In genomic region chr4:8585186-8585585, GRCh38 we compare ENCODE assay signal across 19 cellular contexts. TPM values are rescaled to one million over a fixed set of nuclear protein-coding genes. Genes with fewer than 3 reads are reported as not detected.
A peak's percentile ranks its signal among the peaks of the same experiment; 100 is the strongest.
DNase-seq lines count a peak whose midpoint lies in the region; ATAC-seq and TF ChIP-seq lines count a peak whose summit lies in the region.
"Had no signal": no experiment of that assay in that cellular context is flagged by ENCODE, and none has a peak within 500 bp of the region (broad histone marks: within the 10 kb centered on the region; RNA-seq: fewer than 3 reads in every experiment).

No MANE protein-coding gene starts in this region.

- H3K4me1 Mint-ChIP-seq in progenitor cell of endocrine pancreas (ENCODE audit: low read depth): no peaks in the 10 kb centered on the region
- H3K4me1 Mint-ChIP-seq in activated naive CD8-positive, alpha-beta T cell treated with anti-CD3 and anti-CD28 coated beads for 36 hours: no peaks in the 10 kb centered on the region
- no peaks in the 10 kb centered on the region for H3K4me1 Mint-ChIP-seq in activated CD4-positive, alpha-beta T cell treated with anti-CD3 and anti-CD28 coated beads, Interleukin-2, amount 10 ng/mL, durations not matched to agents 24 days and 14 days
- H3K4me1 Mint-ChIP-seq: CD4-positive, alpha-beta memory T cell had no signal

- H3K27ac ChIP-seq in heart right ventricle: no peak overlapping the region

- ATAC-seq in heart right ventricle: no peak
- ATAC-seq: effector memory CD8-positive, alpha-beta T cell; left ventricle myocardium superior had no signal

- H3K36me3 Mint-ChIP-seq in progenitor cell of endocrine pancreas (ENCODE audit: insufficient read depth): no peaks in the 10 kb centered on the region
- H3K36me3 Mint-ChIP-seq in activated naive CD8-positive, alpha-beta T cell treated with anti-CD3 and anti-CD28 coated beads for 36 hours: no peaks in the 10 kb centered on the region
- H3K36me3 Mint-ChIP-seq in activated CD4-positive, alpha-beta T cell treated with anti-CD3 and anti-CD28 coated beads, Interleukin-2, amount 10 ng/mL, durations not matched to agents 24 days and 14 days (ENCODE audit: low read depth): no peaks in the 10 kb centered on the region
- H3K36me3 Mint-ChIP-seq: activated CD4-positive, alpha-beta memory T cell treated with anti-CD3 and anti-CD28 coated beads for 36 hours; CD4-positive, alpha-beta memory T cell had no signal

- H3K27me3 Mint-ChIP-seq in progenitor cell of endocrine pancreas: peaks cover 34% of the 10 kb centered on the region
- H3K27me3 Mint-ChIP-seq in activated naive CD8-positive, alpha-beta T cell treated with anti-CD3 and anti-CD28 coated beads for 36 hours: peaks cover under 1% of the 10 kb centered on the region
- H3K27me3 Mint-ChIP-seq in activated CD4-positive, alpha-beta T cell treated with anti-CD3 and anti-CD28 coated beads, Interleukin-2, amount 10 ng/mL, durations not matched to agents 24 days and 14 days: no peaks in the 10 kb centered on the region

- intact Hi-C loops in activated CD4-positive, alpha-beta T cell treated with anti-CD3 and anti-CD28 coated beads, Interleukin-2, amount 10 ng/mL, durations not matched to agents 24 days and 14 days (cut with micrococcal nuclease): no loop called here
- intact Hi-C loops in heart right ventricle (cut with DNase I): no loop called here

- TF ChIP-seq CTCF in GM12874 (IDR thresholded peaks at IDR 0.05; ENCODE audit: insufficient read depth, low read depth, low read length): peak; percentile 23; the same call in 1 of the 2 replicates
- TF ChIP-seq CTCF in fibroblast of villous mesenchyme (IDR thresholded peaks at IDR 0.05; ENCODE audit: insufficient read depth, low read depth, low read length): peak; percentile 11
- TF ChIP-seq CTCF in progenitor cell of endocrine pancreas (IDR thresholded peaks at IDR 0.05; ENCODE audit: unreplicated experiment): peak; percentile 58
- TF ChIP-seq CTCF in heart right ventricle (IDR thresholded peaks at IDR 0.05): no peak

- H3K27ac Mint-ChIP-seq in progenitor cell of endocrine pancreas: no peak overlapping the region
- H3K27ac Mint-ChIP-seq in activated naive CD8-positive, alpha-beta T cell treated with anti-CD3 and anti-CD28 coated beads for 36 hours: no peak overlapping the region
- no peak overlapping the region for H3K27ac Mint-ChIP-seq in activated CD4-positive, alpha-beta T cell treated with anti-CD3 and anti-CD28 coated beads, Interleukin-2, amount 10 ng/mL, durations not matched to agents 24 days and 14 days
- H3K27ac Mint-ChIP-seq: activated CD4-positive, alpha-beta memory T cell treated with anti-CD3 and anti-CD28 coated beads for 36 hours; activated T-helper 2 cell treated with anti-CD3 and anti-CD28 coated beads, Interferon-gamma antibody, Interleukin-2, Interleukin-4, amounts not matched to agents 10 μg/mL and 5 μg/mL and 100 μg/mL, durations not matched to agents 14 hours and 24 hours and 36 hours; CD4-positive, alpha-beta memory T cell; effector memory CD8-positive, alpha-beta T cell had no signal

- peaks cover 17 to 100% (median 88%) of the 10 kb centered on the region in 7 donors for H3K27me3 ChIP-seq in heart right ventricle

- H3K4me3 ChIP-seq in fibroblast of villous mesenchyme (ENCODE audit: low read depth, low read length) (no peak overlapping the region), heart right ventricle (no peak overlapping the region)
- H3K4me3 ChIP-seq: smooth muscle cell had no signal

- DNase-seq in NCI-H69 (lab: John Stamatoyannopoulos, UW) (peak; percentile 14), fibroblast of villous mesenchyme (ENCODE audit: low read depth) (no peak), progenitor cell of endocrine pancreas (ENCODE audit: low spot score, unreplicated experiment) (no peak), heart right ventricle (no peak)
- DNase-seq in activated naive CD8-positive, alpha-beta T cell treated with anti-CD3 and anti-CD28 coated beads for 36 hours: no peak
- no peak for DNase-seq in activated CD4-positive, alpha-beta T cell treated with anti-CD3 and anti-CD28 coated beads, Interleukin-2, amount 10 ng/mL, durations not matched to agents 24 days and 14 days
- no peak for DNase-seq in activated CD4-positive, alpha-beta T cell treated with anti-CD3 and anti-CD28 coated beads, Interleukin-2, amount 50 U/mL, for 4 hours
- DNase-seq: activated CD4-positive, alpha-beta memory T cell treated with anti-CD3 and anti-CD28 coated beads for 36 hours; CD4-positive, alpha-beta memory T cell; effector memory CD8-positive, alpha-beta T cell; left ventricle myocardium superior; NCI-H1694; NCI-H526 treated with DMSO at 0.1 percent for 48 hours; SHP77 treated with DMSO at 0.1 percent for 48 hours; T1000 had no signal

- H3K4me3 Mint-ChIP-seq in progenitor cell of endocrine pancreas (ENCODE audit: low read depth): no peak overlapping the region
- no peak overlapping the region for H3K4me3 Mint-ChIP-seq in activated naive CD8-positive, alpha-beta T cell treated with anti-CD3 and anti-CD28 coated beads for 36 hours
- H3K4me3 Mint-ChIP-seq in activated CD4-positive, alpha-beta T cell treated with anti-CD3 and anti-CD28 coated beads, Interleukin-2, amount 10 ng/mL, durations not matched to agents 24 days and 14 days: no peak overlapping the region
- H3K4me3 Mint-ChIP-seq: activated CD4-positive, alpha-beta memory T cell treated with anti-CD3 and anti-CD28 coated beads for 36 hours; CD4-positive, alpha-beta memory T cell; effector memory CD8-positive, alpha-beta T cell had no signal

- no peaks in the 10 kb centered on the region for H3K36me3 ChIP-seq in heart right ventricle

- no peaks in the 10 kb centered on the region for H3K4me1 ChIP-seq in heart right ventricle

- no peaks in the 10 kb centered on the region for H3K9me3 ChIP-seq in heart right ventricle

- WGBS in heart right ventricle, 2 donors: 40 to 53% methylated on average over 6 of the region's 6 CpGs

- H3K9me3 Mint-ChIP-seq in progenitor cell of endocrine pancreas (ENCODE audit: low read depth): no peaks in the 10 kb centered on the region
- no peaks in the 10 kb centered on the region for H3K9me3 Mint-ChIP-seq in activated naive CD8-positive, alpha-beta T cell treated with anti-CD3 and anti-CD28 coated beads for 36 hours
- no peaks in the 10 kb centered on the region for H3K9me3 Mint-ChIP-seq in activated CD4-positive, alpha-beta T cell treated with anti-CD3 and anti-CD28 coated beads, Interleukin-2, amount 10 ng/mL, durations not matched to agents 24 days and 14 days
- H3K9me3 Mint-ChIP-seq: activated CD4-positive, alpha-beta memory T cell treated with anti-CD3 and anti-CD28 coated beads for 36 hours; activated T-helper 2 cell treated with anti-CD3 and anti-CD28 coated beads, Interferon-gamma antibody, Interleukin-2, Interleukin-4, amounts not matched to agents 10 μg/mL and 5 μg/mL and 100 μg/mL, durations not matched to agents 14 hours and 24 hours and 36 hours; CD4-positive, alpha-beta memory T cell; effector memory CD8-positive, alpha-beta T cell had no signal

RNA-seq across cellular contexts. Expression of gene GPR78, which starts 5.0 kb away (rescaled TPM):
- total RNA-seq in fibroblast of villous mesenchyme: 0.97 and 2.2 TPM in 2 replicates
- total RNA-seq in progenitor cell of endocrine pancreas: 0.31 TPM in 1 of 2 replicates, not detected in the other
- total RNA-seq in activated naive CD8-positive, alpha-beta T cell treated with anti-CD3 and anti-CD28 coated beads for 36 hours: not detected
- total RNA-seq in activated CD4-positive, alpha-beta T cell treated with anti-CD3 and anti-CD28 coated beads, Interleukin-2, amount 10 ng/mL, durations not matched to agents 24 days and 14 days: not detected in 2 replicates
- total RNA-seq in heart right ventricle: under 1 TPM in 1 of 10 donors, not detected in 9; 0.12 TPM
- under 1 TPM in 1 of 2 donors, not detected in 1; 0.01 TPM for polyA plus RNA-seq in heart right ventricle
- total RNA-seq: activated CD4-positive, alpha-beta memory T cell treated with anti-CD3 and anti-CD28 coated beads for 36 hours; activated T-helper 2 cell treated with anti-CD3 and anti-CD28 coated beads, Interferon-gamma antibody, Interleukin-2, Interleukin-4, amounts not matched to agents 10 μg/mL and 5 μg/mL and 100 μg/mL, durations not matched to agents 14 hours and 24 hours and 36 hours; CD4-positive, alpha-beta memory T cell; left ventricle myocardium superior; smooth muscle cell had no signal
- polyA plus RNA-seq: CD4-positive, alpha-beta memory T cell; neural cell had no signal

RNA-seq across cellular contexts. Expression of gene CPZ, which starts 7.4 kb away (rescaled TPM):
- total RNA-seq in fibroblast of villous mesenchyme (15.5 and 19.0 TPM in 2 replicates), progenitor cell of endocrine pancreas (0.19 and 0.29 TPM in 2 replicates), heart right ventricle (under 1 TPM in 5 of 10 donors, not detected in 5; 0.12 to 0.85 (median 0.37) TPM)
- not detected for total RNA-seq in activated naive CD8-positive, alpha-beta T cell treated with anti-CD3 and anti-CD28 coated beads for 36 hours
- not detected in 2 replicates for total RNA-seq in activated CD4-positive, alpha-beta T cell treated with anti-CD3 and anti-CD28 coated beads, Interleukin-2, amount 10 ng/mL, durations not matched to agents 24 days and 14 days
- under 1 TPM; 0.70 to 0.80 TPM for polyA plus RNA-seq in heart right ventricle
- total RNA-seq: activated CD4-positive, alpha-beta memory T cell treated with anti-CD3 and anti-CD28 coated beads for 36 hours; activated T-helper 2 cell treated with anti-CD3 and anti-CD28 coated beads, Interferon-gamma antibody, Interleukin-2, Interleukin-4, amounts not matched to agents 10 μg/mL and 5 μg/mL and 100 μg/mL, durations not matched to agents 14 hours and 24 hours and 36 hours; CD4-positive, alpha-beta memory T cell had no signal
- polyA plus RNA-seq: CD4-positive, alpha-beta memory T cell; neural cell had no signal

Comparison
In these comparisons a context has a peak if more than half of its experiments do, and no peak if none do; other contexts are left out.
1. CTCF ChIP-seq: peak in GM12874 (single experiment), fibroblast of villous mesenchyme (single experiment) and progenitor cell of endocrine pancreas (single experiment); none in heart right ventricle (0 of 9).